In the genomic region with DNA sequence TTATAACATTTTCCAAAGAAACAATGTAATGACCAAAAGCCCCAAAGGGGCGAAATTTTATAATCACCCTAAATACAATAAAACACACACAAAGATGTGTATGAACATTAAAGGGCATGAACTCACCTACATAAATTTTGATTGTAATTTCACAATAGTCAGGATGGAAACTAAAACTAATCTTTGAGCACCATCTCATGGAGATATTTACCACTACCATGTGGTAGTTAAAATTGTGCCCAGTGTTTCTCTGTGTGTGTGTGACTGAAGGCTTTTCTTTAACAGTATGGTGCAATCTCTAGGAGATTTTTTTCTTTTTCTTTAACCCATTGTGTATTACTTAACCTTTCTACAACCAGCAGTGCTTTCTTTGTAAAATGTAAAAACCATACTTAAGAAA, we compare ENCODE assay signal across 8 cellular contexts. TPM values are rescaled to one million over a fixed set of nuclear protein-coding genes. Genes with fewer than 3 reads are reported as not detected.
A peak's percentile ranks its signal among the peaks of the same experiment; 100 is the strongest.
DNase-seq lines count a peak whose midpoint lies in the region; FAIRE-seq and TF ChIP-seq lines count a peak whose summit lies in the region.

No MANE protein-coding gene starts in this region.

- H3K27ac ChIP-seq in AG04450 (ENCODE audit: low read depth, low read length), result no peak overlapping the region
- H3K27ac ChIP-seq in spleen, result no peak overlapping the region

- H3K4me3 ChIP-seq in AG04450 (ENCODE audit: low read depth, low read length) (no peak overlapping the region), HFF-Myc (replicated peaks; ENCODE audit: low read depth, low read length) (no peak overlapping the region), foreskin fibroblast (ENCODE audit: low read depth in 1 of 2, low read length in 2 of 2) (no peak overlapping the region), spleen (no peak overlapping the region)

- H3K27me3 ChIP-seq in AG04450 (ENCODE audit: control insufficient read depth, insufficient read depth, low read length) (peaks cover 4% of the 10 kb centered on the region), spleen (replicated peaks in 1 of 7) (peaks cover 0 to 9% (median 0%) of the 10 kb centered on the region in 7 donors)

- TF ChIP-seq CTCF in AG04450 (IDR thresholded peaks at IDR 0.05; ENCODE audit: low read depth, low read length), result peak; percentile 58
- TF ChIP-seq CTCF in HFF-Myc (IDR thresholded peaks at IDR 0.05; ENCODE audit: low read depth, low read length, missing control alignments), result peak; percentile 15
- TF ChIP-seq CTCF in foreskin fibroblast (IDR thresholded peaks at IDR 0.05; ENCODE audit: low read depth, low read length), result peak; percentile 25
- TF ChIP-seq CTCF in spleen (IDR thresholded peaks at IDR 0.05 in 8 of 11, conservative IDR thresholded peaks at IDR 0.05 in 3 of 11), result peak in 9 of 11 experiments; percentile 18 to 49 (median 33)

- no peaks in the 10 kb centered on the region for H3K36me3 ChIP-seq in spleen

- H3K36me3 Mint-ChIP-seq in activated T-helper 1 cell treated with anti-CD3 and anti-CD28 coated beads, Interleukin-12 subunit alpha, Interleukin-12 subunit beta, Interleukin-2, Interleukin-4 antibody, amounts not matched to agents 30 ng/mL and 10 ng/mL and 1 ng/mL, durations not matched to agents 14 hours and 24 hours and 36 hours (ENCODE audit: low read depth), result no peaks in the 10 kb centered on the region

- DNase-seq in AG04450 (ENCODE audit: low read depth, low spot score), result peak; percentile 26
- peak; percentile 21 for DNase-seq in HFF-Myc (ENCODE audit: extremely low read depth, low read depth)
- peak; percentile 53 for DNase-seq in RKO (ENCODE audit: low spot score)
- peak; percentile 30 to 72 for DNase-seq in foreskin fibroblast
- DNase-seq in spleen, result no peak
- DNase-seq in activated CD8-positive, alpha-beta memory T cell treated with anti-CD3 and anti-CD28 coated beads for 24 hours, result no peak
- no peak for DNase-seq in GM12891 (ENCODE audit: insufficient read length, low spot score)
- no peak for DNase-seq in activated T-helper 1 cell treated with anti-CD3 and anti-CD28 coated beads, Interleukin-12 subunit alpha, Interleukin-12 subunit beta, Interleukin-2, Interleukin-4 antibody, amounts not matched to agents 30 ng/mL and 10 ng/mL and 1 ng/mL, durations not matched to agents 14 hours and 24 hours and 36 hours (ENCODE audit: low spot score)

- POLR2A ChIA-PET in AG04450 (lab: Yijun Ruan, JAX), result interaction anchor here (1.0 kb wide), 1 partner anchor 79 kb away, joined by 3 read pairs; the partner anchor contains the start of gene FZD2

- H3K27me3 Mint-ChIP-seq in activated T-helper 1 cell treated with anti-CD3 and anti-CD28 coated beads, Interleukin-12 subunit alpha, Interleukin-12 subunit beta, Interleukin-2, Interleukin-4 antibody, amounts not matched to agents 30 ng/mL and 10 ng/mL and 1 ng/mL, durations not matched to agents 14 hours and 24 hours and 36 hours (ENCODE audit: insufficient read depth), result peaks cover 9% of the 10 kb centered on the region

- CTCF ChIA-PET in AG04450 (lab: Charles Lee), result interaction anchor here (0.8 to 1.5 kb wide), 10 partner anchors 36 to 427 kb away, joined by 3 to 89 read pairs (median 6); partner anchors contain the start of gene FAM171A2

- H3K9me3 Mint-ChIP-seq in activated T-helper 1 cell treated with anti-CD3 and anti-CD28 coated beads, Interleukin-12 subunit alpha, Interleukin-12 subunit beta, Interleukin-2, Interleukin-4 antibody, amounts not matched to agents 30 ng/mL and 10 ng/mL and 1 ng/mL, durations not matched to agents 14 hours and 24 hours and 36 hours, result no peaks in the 10 kb centered on the region

- no peak for FAIRE-seq in GM12891 (lab: Jason Lieb, UNC)

- no peak overlapping the region for H3K27ac Mint-ChIP-seq in activated T-helper 1 cell treated with anti-CD3 and anti-CD28 coated beads, Interleukin-12 subunit alpha, Interleukin-12 subunit beta, Interleukin-2, Interleukin-4 antibody, amounts not matched to agents 30 ng/mL and 10 ng/mL and 1 ng/mL, durations not matched to agents 14 hours and 24 hours and 36 hours

- H3K4me1 Mint-ChIP-seq in activated T-helper 1 cell treated with anti-CD3 and anti-CD28 coated beads, Interleukin-12 subunit alpha, Interleukin-12 subunit beta, Interleukin-2, Interleukin-4 antibody, amounts not matched to agents 30 ng/mL and 10 ng/mL and 1 ng/mL, durations not matched to agents 14 hours and 24 hours and 36 hours (ENCODE audit: low read depth), result no peaks in the 10 kb centered on the region

- no peaks in the 10 kb centered on the region for H3K4me1 ChIP-seq in spleen

- intact Hi-C loops in spleen (cut with DNase I; ENCODE audit: low total_unique reads), result loop anchor here (5.0 kb wide), 1 partner anchor 104 kb away; no protein-coding TSS in a partner anchor
- intact Hi-C loops in activated T-helper 1 cell treated with anti-CD3 and anti-CD28 coated beads, Interleukin-12 subunit alpha, Interleukin-12 subunit beta, Interleukin-2, Interleukin-4 antibody, amounts not matched to agents 30 ng/mL and 10 ng/mL and 1 ng/mL, durations not matched to agents 14 hours and 24 hours and 36 hours (cut with micrococcal nuclease), result loop anchor here (1.0 kb wide), 1 partner anchor 103 kb away; no protein-coding TSS in a partner anchor

- WGBS in spleen, 5 donors, result 57 to 78% (median 64%) methylated on average over 1 of the region's 1 CpG

- TF ChIP-seq POLR2A in spleen (IDR thresholded peaks at IDR 0.05) (no peak), GM12891 (IDR thresholded peaks at IDR 0.05; ENCODE audit: low read depth, low read length) (no peak)

- no peak overlapping the region for H3K4me3 Mint-ChIP-seq in activated T-helper 1 cell treated with anti-CD3 and anti-CD28 coated beads, Interleukin-12 subunit alpha, Interleukin-12 subunit beta, Interleukin-2, Interleukin-4 antibody, amounts not matched to agents 30 ng/mL and 10 ng/mL and 1 ng/mL, durations not matched to agents 14 hours and 24 hours and 36 hours

- H3K9me3 ChIP-seq in AG04450 (ENCODE audit: control insufficient read depth, insufficient read depth, low read length) (no peaks in the 10 kb centered on the region), spleen (no peaks in the 10 kb centered on the region)

TF ChIP-seq in GM12891, 5 proteins besides CTCF, POLR2A, EP300 and RAD21:
- TF ChIP-seq POU2F2 (IDR thresholded peaks at IDR 0.05; ENCODE audit: low read depth, low read length) (no peak), PAX5 (IDR thresholded peaks at IDR 0.05; ENCODE audit: insufficient read depth, low read length, severe bottlenecking) (no peak), TAF1 (IDR thresholded peaks at IDR 0.05; ENCODE audit: low read depth, low read length) (no peak), POLR2AphosphoS5 (IDR thresholded peaks at IDR 0.05; ENCODE audit: low read depth, low read length) (no peak), SPI1 (IDR thresholded peaks at IDR 0.05; ENCODE audit: low read depth, low read length) (no peak)

RNA-seq across cellular contexts. Expression of gene MEIOC, which starts 19.7 kb away (rescaled TPM):
- polyA plus RNA-seq in AG04450 (2011; rRNA removed) (0.21 and 0.36 TPM in 2 replicates), spleen (under 1 TPM in 2 of 3 donors, not detected in 1; 0.04 to 0.06 TPM)
- 0.26 and 0.46 TPM in 2 replicates for polyA minus RNA-seq in AG04450 (2011; rRNA and poly(A)+ RNA removed)
- total RNA-seq in spleen, result under 1 TPM in 1 of 7 donors, not detected in 6; 0.17 TPM
- 0.14 TPM for polyA plus RNA-seq in GM12891 (2012; ENCODE audit: low read depth, missing spikeins)
- total RNA-seq in activated T-helper 1 cell treated with anti-CD3 and anti-CD28 coated beads, Interleukin-12 subunit alpha, Interleukin-12 subunit beta, Interleukin-2, Interleukin-4 antibody, amounts not matched to agents 30 ng/mL and 10 ng/mL and 1 ng/mL, durations not matched to agents 14 hours and 24 hours and 36 hours, result 0.12 and 0.29 TPM in 2 replicates

RNA-seq across cellular contexts. Expression of gene CCDC43, which starts 53.0 kb away (rescaled TPM):
- polyA plus RNA-seq in AG04450 (2011; rRNA removed) (13.4 and 18.0 TPM in 2 replicates), spleen (10 to 100 TPM in 2 of 3 donors, 1 to 10 TPM in 1; 9.7 to 13.4 (median 11.5) TPM)
- polyA minus RNA-seq in AG04450 (2011; rRNA and poly(A)+ RNA removed), result 6.9 and 14.5 TPM in 2 replicates
- 10 to 100 TPM; 14.3 to 19.9 (median 18.4) TPM for total RNA-seq in spleen
- polyA plus RNA-seq in GM12891 (2012; ENCODE audit: low read depth, missing spikeins), result 12.9 TPM
- 42.6 and 44.6 TPM in 2 replicates for total RNA-seq in activated T-helper 1 cell treated with anti-CD3 and anti-CD28 coated beads, Interleukin-12 subunit alpha, Interleukin-12 subunit beta, Interleukin-2, Interleukin-4 antibody, amounts not matched to agents 30 ng/mL and 10 ng/mL and 1 ng/mL, durations not matched to agents 14 hours and 24 hours and 36 hours

Comparison
In these comparisons a context has a peak if more than half of its experiments do, and no peak if none do; other contexts are left out.
1. DNase-seq: peak in AG04450 (single experiment), HFF-Myc (single experiment), RKO (single experiment) and foreskin fibroblast (2 of 2); none in spleen (single experiment), activated CD8-positive, alpha-beta memory T cell treated with anti-CD3 and anti-CD28 coated beads for 24 hours (single experiment), GM12891 (single experiment) and activated T-helper 1 cell treated with anti-CD3 and anti-CD28 coated beads, Interleukin-12 subunit alpha, Interleukin-12 subunit beta, Interleukin-2, Interleukin-4 antibody, amounts not matched to agents 30 ng/mL and 10 ng/mL and 1 ng/mL, durations not matched to agents 14 hours and 24 hours and 36 hours (single experiment).
2. Peak in every context shown above with its lines, with median percentiles within 50 percentile points of each other: CTCF ChIP-seq.